Comparison of ENCODE assay signal across 25 cellular contexts in the genomic region with DNA sequence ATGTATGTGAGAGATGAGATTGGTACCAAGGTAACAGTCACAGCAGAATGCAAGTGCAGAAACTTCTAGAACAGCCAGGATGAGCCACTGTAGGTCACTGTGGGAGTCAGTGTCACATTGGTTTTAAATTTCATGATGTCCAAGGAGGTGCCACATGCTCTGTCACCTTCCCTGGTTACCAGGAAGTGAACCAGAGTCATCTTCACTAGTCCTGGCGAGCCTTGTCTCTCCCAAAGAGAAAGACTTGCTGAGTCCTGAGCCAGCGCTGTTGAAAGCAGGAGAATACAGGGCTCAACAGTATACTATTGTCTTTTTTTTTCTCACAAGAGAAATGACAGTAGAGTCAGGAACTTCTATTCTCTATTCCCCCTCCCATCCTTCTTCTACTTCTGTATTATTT.
DNase-seq lines count a peak whose midpoint lies in the region; ATAC-seq, FAIRE-seq and TF ChIP-seq lines count a peak whose summit lies in the region.
"Had no signal": no experiment of that assay in that cellular context is flagged by ENCODE, and none has a peak within 500 bp of the region (broad histone marks: within the 10 kb centered on the region; RNA-seq: fewer than 3 reads in every experiment).

No MANE protein-coding gene starts in this region.

- H3K27me3 ChIP-seq in sigmoid colon = no peaks in the 10 kb centered on the region
- H3K27me3 ChIP-seq: BLaER1 had no signal

- intact Hi-C loops in sigmoid colon (cut with DNase I) = no loop called here

- DNase-seq in SK-N-MC (ENCODE audit: low read depth, low spot score) (no peak), memory B cell (ENCODE audit: low spot score in 2 of 2) (no peak), sigmoid colon (no peak), urothelium cell line (ENCODE audit: low spot score) (no peak), immature natural killer cell (no peak)
- DNase-seq: ACHN; Caco-2; CD4-positive, alpha-beta T cell; DND-41; GM23248; H9; HFFc6; MV-4-11; NCI-H1417; NCI-H1694 treated with DMSO at 0.1 percent for 48 hours; NCI-H2081 treated with DMSO at 0.1 percent for 48 hours; NCI-H2171 treated with DMSO at 0.1 percent for 48 hours; NCI-H524 treated with DMSO at 0.1 percent for 48 hours; NCI-H82 had no signal

- H3K4me3 ChIP-seq in SK-N-MC = no peak overlapping the region
- no peak overlapping the region for H3K4me3 ChIP-seq in sigmoid colon
- H3K4me3 ChIP-seq: BLaER1, GM23248 had no signal

- TF ChIP-seq EP300 in sigmoid colon (IDR thresholded peaks at IDR 0.05) = no peak

- H3K4me1 ChIP-seq in sigmoid colon = peaks cover 0 to 53% (median 27%) of the 10 kb centered on the region in 4 donors
- H3K4me1 ChIP-seq: BLaER1, Caco-2 had no signal

- ATAC-seq in memory B cell (ENCODE audit: low read depth) (no peak), GM18858 (IDR thresholded peaks at IDR 0.05; ENCODE audit: unreplicated experiment) (no peak)
- ATAC-seq: Panc1 had no signal

- FAIRE-seq in urothelium cell line (lab: Jason Lieb, UNC) = no peak
- FAIRE-seq: GM12891 had no signal

- H3K27ac ChIP-seq in 22Rv1 (0 out of 2 replicates have a peak overlapping the region, but pooled peaks have one; percentile 15), SK-N-MC (peak overlapping the region; percentile 40; the same call in 1 of the 2 replicates), sigmoid colon (peak overlapping the region in 3 of 4 donors; percentile 45 to 79 (median 72))
- H3K27ac ChIP-seq: BLaER1, GM23248 had no signal

- TF ChIP-seq CTCF in 22Rv1 (IDR thresholded peaks at IDR 0.05) (no peak), sigmoid colon (IDR thresholded peaks at IDR 0.05) (no peak)

- H3K27ac Mint-ChIP-seq in memory B cell = peak overlapping the region; percentile 9
- H3K27ac Mint-ChIP-seq in immature natural killer cell = no peak overlapping the region
- H3K27ac Mint-ChIP-seq: CD4-positive, alpha-beta T cell; HFFc6 had no signal

- H3K27me3 Mint-ChIP-seq in memory B cell (no peaks in the 10 kb centered on the region), immature natural killer cell (ENCODE audit: low read depth in 3 of 3) (peaks cover 0 to under 1% (median 0%) of the 10 kb centered on the region in 3 donors)
- H3K27me3 Mint-ChIP-seq: CD4-positive, alpha-beta T cell; IgD-negative memory B cell had no signal

- TF ChIP-seq POLR2A in sigmoid colon (IDR thresholded peaks at IDR 0.05) = no peak

- H3K9me3 Mint-ChIP-seq in memory B cell (no peaks in the 10 kb centered on the region), immature natural killer cell (no peaks in the 10 kb centered on the region)
- H3K9me3 Mint-ChIP-seq: CD4-positive, alpha-beta T cell; H9; HFFc6; IgD-negative memory B cell had no signal

- H3K4me3 Mint-ChIP-seq in memory B cell = no peak overlapping the region
- no peak overlapping the region for H3K4me3 Mint-ChIP-seq in immature natural killer cell
- H3K4me3 Mint-ChIP-seq: CD4-positive, alpha-beta T cell; H9; HFFc6; IgD-negative memory B cell had no signal

- H3K4me1 Mint-ChIP-seq in memory B cell (no peaks in the 10 kb centered on the region), immature natural killer cell (no peaks in the 10 kb centered on the region)
- H3K4me1 Mint-ChIP-seq: H9 had no signal

- no peaks in the 10 kb centered on the region for H3K9me3 ChIP-seq in SK-N-MC (ENCODE audit: low read depth, low read length)
- H3K9me3 ChIP-seq in sigmoid colon = no peaks in the 10 kb centered on the region
- H3K9me3 ChIP-seq: BLaER1, Caco-2 had no signal

- H3K36me3 Mint-ChIP-seq in memory B cell = peaks cover 5% of the 10 kb centered on the region
- H3K36me3 Mint-ChIP-seq in immature natural killer cell = no peaks in the 10 kb centered on the region

- H3K9ac ChIP-seq in SK-N-MC (ENCODE audit: insufficient read length) = peak overlapping the region; percentile 12
- H3K9ac ChIP-seq: BLaER1, GM23248 had no signal

- WGBS in sigmoid colon, 2 donors = 91 to 96% methylated on average over 2 of the region's 2 CpGs

- H3K36me3 ChIP-seq in SK-N-MC (ENCODE audit: insufficient read depth, low read length) (no peaks in the 10 kb centered on the region), sigmoid colon (peaks cover 0 to 4% (median 0%) of the 10 kb centered on the region in 4 donors)
- H3K36me3 ChIP-seq: BLaER1 had no signal

Comparison
In these comparisons a context has a peak if more than half of its experiments do, and no peak if none do; other contexts are left out.
1. H3K27ac ChIP-seq: peak in every context shown above with its lines; median percentile 72 in sigmoid colon; 40 in SK-N-MC; 15 in 22Rv1.